ENCODE assay signal across 8 cellular contexts in the genomic region with DNA sequence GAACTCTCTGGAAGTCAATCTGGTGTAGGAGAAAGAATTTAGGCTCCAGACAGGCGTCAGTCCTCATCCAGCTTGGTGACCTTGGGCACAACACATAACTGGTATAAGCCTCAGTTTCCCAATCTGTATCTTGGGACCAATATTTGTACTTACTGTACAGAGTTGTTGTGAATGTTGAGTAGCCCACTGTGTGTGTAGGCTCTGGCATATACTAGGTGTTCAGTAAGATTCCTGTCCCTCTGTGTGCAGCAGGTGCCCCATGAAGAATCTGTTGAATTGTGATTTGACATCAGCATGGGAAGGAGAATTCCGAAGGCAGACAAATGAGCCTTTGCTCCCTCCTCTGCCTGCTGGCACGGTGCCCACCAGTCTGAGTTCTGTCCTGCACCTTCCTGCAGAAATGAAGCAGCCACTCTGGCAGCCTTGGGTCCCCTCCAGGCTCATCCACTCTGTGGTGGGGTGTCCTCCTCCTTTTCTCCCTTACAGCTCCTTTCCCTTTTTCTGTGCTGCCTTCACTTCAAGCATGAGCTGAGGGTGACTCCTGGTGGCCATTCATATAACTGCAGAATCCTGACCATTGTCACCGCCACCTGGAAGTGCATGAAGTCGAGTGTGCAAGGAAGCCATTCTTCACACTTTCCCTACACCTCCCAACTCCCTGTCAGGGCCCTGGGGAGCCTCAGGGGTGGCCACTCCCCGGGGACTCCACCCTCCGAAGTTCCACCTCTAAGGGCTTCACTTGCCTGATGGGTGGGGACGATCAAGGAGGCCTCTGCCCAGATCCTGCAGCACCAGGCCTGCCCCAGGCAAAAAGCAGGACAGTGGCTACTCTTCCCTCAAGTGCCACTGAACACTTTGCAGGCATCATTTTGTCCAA. TPM values are rescaled to one million over a fixed set of nuclear protein-coding genes. Genes with fewer than 3 reads are reported as not detected.
DNase-seq lines count a peak whose midpoint lies in the region; ATAC-seq and TF ChIP-seq lines count a peak whose summit lies in the region.

No MANE protein-coding gene starts in this region.

- H3K27me3 ChIP-seq in CD4-positive, CD25-positive, alpha-beta regulatory T cell (ENCODE audit: control insufficient read depth, insufficient read depth, low read length): peaks cover 3% of the 10 kb centered on the region
- H3K27me3 ChIP-seq in KMS-11 (ENCODE audit: insufficient read depth, low read depth) (no peaks in the 10 kb centered on the region), parathyroid adenoma (ENCODE audit: control insufficient read depth, insufficient read depth, low read length) (no peaks in the 10 kb centered on the region), aorta (ENCODE audit: control insufficient read depth in 1 of 2, insufficient read depth in 2 of 2, low read length in 1 of 2) (no peaks in the 10 kb centered on the region)

- H3K4me2 ChIP-seq in KMS-11 (peak overlapping the region; percentile 19; the same call in 1 of the 2 replicates), parathyroid adenoma (ENCODE audit: low read length) (no peak overlapping the region)

- no peak overlapping the region for H3K4me3 ChIP-seq in CD4-positive, CD25-positive, alpha-beta regulatory T cell (ENCODE audit: low read depth, low read length)
- H3K4me3 ChIP-seq in KMS-11 (IDR thresholded peaks at IDR 0.05; ENCODE audit: insufficient read depth, low read depth, low read length) (no peak overlapping the region), fibroblast of mammary gland (ENCODE audit: control insufficient read depth, low read depth, low read length) (no peak overlapping the region), parathyroid adenoma (ENCODE audit: low read depth, low read length) (no peak overlapping the region), aorta (ENCODE audit: low read length in 2 of 2) (no peak overlapping the region)

- H3K79me2 ChIP-seq in KMS-11 (ENCODE audit: insufficient read depth, low read depth): no peaks in the 10 kb centered on the region
- H3K79me2 ChIP-seq in parathyroid adenoma: no peaks in the 10 kb centered on the region

- no peak overlapping the region for H3K27ac Mint-ChIP-seq in CD4-positive, CD25-positive, alpha-beta regulatory T cell

- no peaks in the 10 kb centered on the region for H3K36me3 ChIP-seq in CD4-positive, CD25-positive, alpha-beta regulatory T cell (ENCODE audit: control insufficient read depth, insufficient read depth, low read length)
- H3K36me3 ChIP-seq in KMS-11 (ENCODE audit: insufficient read depth) (no peaks in the 10 kb centered on the region), parathyroid adenoma (ENCODE audit: control insufficient read depth, insufficient read depth, low read length) (no peaks in the 10 kb centered on the region), aorta (ENCODE audit: control insufficient read depth in 1 of 2, insufficient read depth in 2 of 2, low read length in 1 of 2) (no peaks in the 10 kb centered on the region)

- H3K4me1 ChIP-seq in CD4-positive, CD25-positive, alpha-beta regulatory T cell (ENCODE audit: control insufficient read depth, insufficient read depth, low read length, poor library complexity, severe bottlenecking): peaks cover 7% of the 10 kb centered on the region
- H3K4me1 ChIP-seq in KMS-11 (ENCODE audit: low read depth, poor library complexity, severe bottlenecking) (peaks cover 53% of the 10 kb centered on the region), parathyroid adenoma (no peaks in the 10 kb centered on the region), aorta (ENCODE audit: control insufficient read depth in 1 of 2, insufficient read depth in 2 of 2, low read length in 2 of 2) (no peaks in the 10 kb centered on the region)

- no peak overlapping the region for H3K27ac ChIP-seq in CD4-positive, CD25-positive, alpha-beta regulatory T cell (ENCODE audit: insufficient read depth, low read length, poor library complexity, severe bottlenecking)
- no peak overlapping the region for H3K27ac ChIP-seq in KMS-11
- H3K27ac ChIP-seq in parathyroid adenoma: no peak overlapping the region
- H3K27ac ChIP-seq in aorta (ENCODE audit: low read depth in 1 of 2, low read length in 2 of 2): no peak overlapping the region

- intact Hi-C loops in aorta (cut with DNase I): loop anchor here (1.0 to 5.0 kb wide), 7 partner anchors 222 to 412 kb away; no protein-coding TSS in a partner anchor

- no peaks in the 10 kb centered on the region for H3K9me3 ChIP-seq in CD4-positive, CD25-positive, alpha-beta regulatory T cell (ENCODE audit: control insufficient read depth in 2 of 2, low read length in 2 of 2)
- H3K9me3 ChIP-seq in parathyroid adenoma (ENCODE audit: control insufficient read depth, low read length) (no peaks in the 10 kb centered on the region), aorta (ENCODE audit: control insufficient read depth, low read length) (no peaks in the 10 kb centered on the region)

- WGBS in aorta, 2 donors: 15 to 20% methylated on average over 8 of the region's 8 CpGs

- H3K4me1 Mint-ChIP-seq in CD4-positive, CD25-positive, alpha-beta regulatory T cell: peaks cover 0 to 13% (median 7%) of the 10 kb centered on the region in 4 donors

- H4K20me1 ChIP-seq in KMS-11 (ENCODE audit: insufficient read depth): no peaks in the 10 kb centered on the region

- peak; percentile 32 to 53 for ATAC-seq in CD4-positive, CD25-positive, alpha-beta regulatory T cell (ENCODE audit: low read depth in 2 of 2)
- ATAC-seq in aorta (ENCODE audit: low FRiP score) (peak; percentile 71), HG03565 (IDR thresholded peaks at IDR 0.05; ENCODE audit: unreplicated experiment) (no peak)

- no peak overlapping the region for H3K9ac ChIP-seq in KMS-11
- H3K9ac ChIP-seq in parathyroid adenoma: no peak overlapping the region

- no peaks in the 10 kb centered on the region for H3K36me3 Mint-ChIP-seq in CD4-positive, CD25-positive, alpha-beta regulatory T cell

- TF ChIP-seq CTCF in KMS-11 (conservative IDR thresholded peaks at IDR 0.05; ENCODE audit: low read depth, low read length): peak; percentile 89
- peak; percentile 94 for TF ChIP-seq CTCF in fibroblast of mammary gland (conservative IDR thresholded peaks at IDR 0.05; ENCODE audit: control insufficient read depth, insufficient read depth, low read depth, low read length)
- peak; percentile 87 for TF ChIP-seq CTCF in parathyroid adenoma (IDR thresholded peaks at IDR 0.05)

- H3K4me3 Mint-ChIP-seq in CD4-positive, CD25-positive, alpha-beta regulatory T cell: no peak overlapping the region

- H3K9me3 Mint-ChIP-seq in CD4-positive, CD25-positive, alpha-beta regulatory T cell: no peaks in the 10 kb centered on the region

- H3K27me3 Mint-ChIP-seq in CD4-positive, CD25-positive, alpha-beta regulatory T cell: peaks cover 15% of the 10 kb centered on the region

- peak; percentile 54 to 76 (median 66) for DNase-seq in CD4-positive, CD25-positive, alpha-beta regulatory T cell
- DNase-seq in activated CD8-positive, alpha-beta memory T cell treated with anti-CD3 and anti-CD28 coated beads, Interleukin-2, amount 50 U/mL, for 4 hours: peak; percentile 69
- DNase-seq in fibroblast of mammary gland (ENCODE audit: low read depth) (peak; percentile 68), aorta (peak in 1 of 2 donors; percentile 73), NCI-H2227 (lab: John Stamatoyannopoulos, UW; ENCODE audit: unreplicated experiment) (no peak)

- H2AFZ ChIP-seq in KMS-11 (ENCODE audit: low read depth) (peak overlapping the region; percentile 45), parathyroid adenoma (no peak overlapping the region)

RNA-seq across cellular contexts. Expression of a gene that starts 48.2 kb away (rescaled TPM):
- total RNA-seq in CD4-positive, CD25-positive, alpha-beta regulatory T cell: 11.8 TPM
- polyA plus RNA-seq in CD4-positive, CD25-positive, alpha-beta regulatory T cell: 100 to 1,000 TPM in 1 of 4 donors, 10 to 100 TPM in 3; 72.3 to 101 (median 86.5) TPM
- 10 to 100 TPM; 24.6 to 24.9 TPM for total RNA-seq in aorta
- polyA plus RNA-seq in aorta: 10 to 100 TPM; 39.0 to 40.3 TPM

RNA-seq across cellular contexts. Expression of a gene that starts 48.3 kb away (rescaled TPM):
- 20.5 TPM for total RNA-seq in CD4-positive, CD25-positive, alpha-beta regulatory T cell
- polyA plus RNA-seq in CD4-positive, CD25-positive, alpha-beta regulatory T cell: 1 to 10 TPM; 1.3 to 2.3 (median 1.4) TPM
- 10 to 100 TPM; 16.0 to 23.5 TPM for total RNA-seq in aorta
- 10 to 100 TPM in 1 of 2 donors, 1 to 10 TPM in 1; 6.1 to 15.0 TPM for polyA plus RNA-seq in aorta
